Comparison of ENCODE assay signal across 21 cellular contexts in the genomic region with DNA sequence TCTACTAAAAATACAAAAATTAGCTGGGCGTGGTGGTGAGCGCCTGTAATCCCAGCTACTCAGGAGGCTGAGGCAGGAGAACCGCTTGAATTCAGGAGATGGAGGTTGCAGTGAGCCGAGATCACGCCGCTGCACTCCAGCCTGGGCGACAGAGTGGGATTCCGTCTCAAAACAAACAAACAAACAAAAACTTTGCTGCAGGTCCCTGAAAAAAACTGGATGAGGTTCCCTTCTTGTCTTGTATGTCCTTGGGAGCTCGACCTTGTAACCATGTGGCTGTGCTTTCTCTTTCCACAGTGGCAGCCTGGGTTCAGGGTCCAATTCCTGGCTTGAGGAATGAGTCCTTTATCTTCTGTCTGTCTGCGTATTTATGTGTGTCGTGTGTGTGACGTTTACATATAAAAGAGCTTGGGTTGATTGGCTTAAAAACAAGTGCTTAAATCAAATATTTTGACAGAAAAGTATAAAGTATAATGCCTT.
"Had no signal": no experiment of that assay in that cellular context is flagged by ENCODE, and none has a peak within 500 bp of the region (broad histone marks: within the 10 kb centered on the region; RNA-seq: fewer than 3 reads in every experiment).

No MANE protein-coding gene starts in this region.

- H3K9me3 Mint-ChIP-seq: activated B cell treated with CpG ODN at 0.5 μM for 24 hours; activated CD4-positive, alpha-beta memory T cell treated with anti-CD3 and anti-CD28 coated beads for 36 hours; activated naive CD8-positive, alpha-beta T cell treated with anti-CD3 and anti-CD28 coated beads for 36 hours; effector memory CD8-positive, alpha-beta T cell; mesothelial cell of epicardium; nephron had no signal

- H3K27ac ChIP-seq: cardiac muscle cell, tibial artery had no signal

- H3K27ac Mint-ChIP-seq: activated B cell treated with CpG ODN at 0.5 μM for 24 hours; activated CD4-positive, alpha-beta memory T cell treated with anti-CD3 and anti-CD28 coated beads for 36 hours; activated naive CD8-positive, alpha-beta T cell treated with anti-CD3 and anti-CD28 coated beads for 36 hours; effector memory CD8-positive, alpha-beta T cell; mesothelial cell of epicardium; nephron had no signal

- H3K4me3 Mint-ChIP-seq: activated CD4-positive, alpha-beta memory T cell treated with anti-CD3 and anti-CD28 coated beads for 36 hours; activated naive CD8-positive, alpha-beta T cell treated with anti-CD3 and anti-CD28 coated beads for 36 hours; effector memory CD8-positive, alpha-beta T cell; mesothelial cell of epicardium; nephron had no signal

- ATAC-seq: effector memory CD8-positive, alpha-beta T cell; lower lobe of right lung; sciatic nerve had no signal

- DNase-seq: activated B cell treated with CpG ODN at 0.5 μM for 24 hours; activated CD4-positive, alpha-beta memory T cell treated with anti-CD3 and anti-CD28 coated beads for 36 hours; activated CD4-positive, alpha-beta T cell treated with anti-CD3 and anti-CD28 coated beads for 4 hours; activated naive CD4-positive, alpha-beta T cell; activated naive CD8-positive, alpha-beta T cell treated with anti-CD3 and anti-CD28 coated beads for 36 hours; amygdala; dermis blood vessel endothelial cell; effector memory CD8-positive, alpha-beta T cell; foreskin melanocyte; glutamatergic neuron; hypothalamus; lower lobe of right lung; nucleus accumbens; stimulated activated CD4-positive, alpha-beta T cell treated with anti-CD3 and anti-CD28 coated beads, Interleukin-4, amount 100 ng/mL, for 4 hours; stimulated activated naive CD4-positive, alpha-beta T cell; T-helper 2 cell had no signal

- H3K9me3 ChIP-seq: lower lobe of right lung, tibial artery had no signal

- H3K36me3 Mint-ChIP-seq: activated CD4-positive, alpha-beta memory T cell treated with anti-CD3 and anti-CD28 coated beads for 36 hours; activated naive CD8-positive, alpha-beta T cell treated with anti-CD3 and anti-CD28 coated beads for 36 hours; mesothelial cell of epicardium had no signal

- H3K27me3 Mint-ChIP-seq: activated B cell treated with CpG ODN at 0.5 μM for 24 hours had no signal

- H3K4me1 ChIP-seq: lower lobe of right lung, tibial artery had no signal

- H3K36me3 ChIP-seq: cardiac muscle cell, lower lobe of right lung, tibial artery had no signal

- H3K27me3 ChIP-seq: cardiac muscle cell, tibial artery had no signal

- H3K4me1 Mint-ChIP-seq: nephron had no signal

- H3K4me3 ChIP-seq: cardiac muscle cell, tibial artery had no signal
